1 cellular context compared by ENCODE assay signal in genomic region chr2:15242936-15243461, GRCh38.
A peak's percentile ranks its signal among the peaks of the same experiment; 100 is the strongest.
TF ChIP-seq lines count a peak whose summit lies in the region.

No MANE protein-coding gene starts in this region.

TF ChIP-seq in HEK293, 187 proteins besides CTCF, POLR2A, EP300 and RAD21 (continued from another document and continues in another):
- TF ChIP-seq ZNF488 (tag by site-specific recombination; IDR thresholded peaks at IDR 0.05) (no peak), ZNF19 (tag by site-specific recombination; IDR thresholded peaks at IDR 0.05; ENCODE audit: low read depth) (no peak), ZNF692 (tag by site-specific recombination; IDR thresholded peaks at IDR 0.05) (peak; percentile 16; the same call in 1 of the 2 replicates), OSR2 (tag by site-specific recombination; IDR thresholded peaks at IDR 0.05) (peak; percentile 42), ZBTB10 (tag by site-specific recombination; IDR thresholded peaks at IDR 0.05) (no peak), KLF10 (tag by site-specific recombination; IDR thresholded peaks at IDR 0.05) (no peak), ZEB2 (tag by site-specific recombination; IDR thresholded peaks at IDR 0.05) (peak; percentile 36), GLIS1 (tag by site-specific recombination; IDR thresholded peaks at IDR 0.05) (peak; percentile 40; the same call in 1 of the 2 replicates), GFI1B (tag by site-specific recombination; IDR thresholded peaks at IDR 0.05) (no peak), ZNF391 (tag by site-specific recombination; IDR thresholded peaks at IDR 0.05; ENCODE audit: borderline replicate concordance, low read depth) (no peak), ZNF146 (tag by site-specific recombination; IDR thresholded peaks at IDR 0.05) (no peak), ZSCAN16 (tag by site-specific recombination; IDR thresholded peaks at IDR 0.05) (peak; percentile 96), ZNF639 (tag by site-specific recombination; IDR thresholded peaks at IDR 0.05) (peak; percentile 58; the same call in 1 of the 2 replicates), ZNF704 (tag by site-specific recombination; IDR thresholded peaks at IDR 0.05) (no peak), SETDB1 (IDR thresholded peaks at IDR 0.05; ENCODE audit: insufficient read length, low read length) (no peak), ZBTB44 (tag by site-specific recombination; IDR thresholded peaks at IDR 0.05) (peak; percentile 62), BCL11A (tag by site-specific recombination; IDR thresholded peaks at IDR 0.05; ENCODE audit: low read depth) (no peak), MZF1 (tag by site-specific recombination; IDR thresholded peaks at IDR 0.05; ENCODE audit: borderline replicate concordance) (peak; percentile 32; the same call in 1 of the 2 replicates), PRDM10 (tag by site-specific recombination; IDR thresholded peaks at IDR 0.05) (peak; percentile 85), PRDM2 (tag by site-specific recombination; IDR thresholded peaks at IDR 0.05; ENCODE audit: borderline replicate concordance) (no peak), ZNF26 (tag by site-specific recombination; IDR thresholded peaks at IDR 0.05) (no peak), ZBTB21 (tag by site-specific recombination; IDR thresholded peaks at IDR 0.05) (0 out of 2 replicates have a peak, but pooled peaks have one; percentile 15), BCL11B (tag by site-specific recombination; IDR thresholded peaks at IDR 0.05; ENCODE audit: low read depth) (no peak), ZIC2 (tag by site-specific recombination; IDR thresholded peaks at IDR 0.05) (no peak), ZNF362 (tag by site-specific recombination; IDR thresholded peaks at IDR 0.05) (no peak), ZNF274 (IDR thresholded peaks at IDR 0.05; ENCODE audit: low read length) (no peak), ZNF274 (tag by site-specific recombination; IDR thresholded peaks at IDR 0.05; ENCODE audit: borderline replicate concordance) (no peak), ZFP69B (tag by site-specific recombination; IDR thresholded peaks at IDR 0.05) (peak; percentile 27; the same call in 1 of the 2 replicates), ZBTB7A (tag by site-specific recombination; IDR thresholded peaks at IDR 0.05; ENCODE audit: low read depth) (no peak), ZNF184 (tag by site-specific recombination; IDR thresholded peaks at IDR 0.05) (0 out of 2 replicates have a peak, but pooled peaks have one; percentile 35), ZNF248 (tag by site-specific recombination; IDR thresholded peaks at IDR 0.05) (no peak), ZBTB17 (tag by site-specific recombination; IDR thresholded peaks at IDR 0.05) (no peak), ZNF366 (tag by site-specific recombination; conservative IDR thresholded peaks at IDR 0.05) (0 out of 2 replicates have a peak, but pooled peaks have one; percentile 9), WT1 (tag by site-specific recombination; IDR thresholded peaks at IDR 0.05) (peak; percentile 34), SCRT2 (tag by site-specific recombination; IDR thresholded peaks at IDR 0.05) (no peak), ZNF561 (tag by site-specific recombination; IDR thresholded peaks at IDR 0.05; ENCODE audit: borderline replicate concordance) (0 out of 2 replicates have a peak, but pooled peaks have one; percentile 67)
